ENCODE assay signal across 2 cellular contexts in genomic region chr20:36116813-36117441, GRCh38.
TF ChIP-seq lines count a peak whose summit lies in the region.

No MANE protein-coding gene starts in this region.

TF ChIP-seq in IMR-90, 13 proteins besides CTCF, POLR2A, EP300 and RAD21:
- TF ChIP-seq, protein P1, sequence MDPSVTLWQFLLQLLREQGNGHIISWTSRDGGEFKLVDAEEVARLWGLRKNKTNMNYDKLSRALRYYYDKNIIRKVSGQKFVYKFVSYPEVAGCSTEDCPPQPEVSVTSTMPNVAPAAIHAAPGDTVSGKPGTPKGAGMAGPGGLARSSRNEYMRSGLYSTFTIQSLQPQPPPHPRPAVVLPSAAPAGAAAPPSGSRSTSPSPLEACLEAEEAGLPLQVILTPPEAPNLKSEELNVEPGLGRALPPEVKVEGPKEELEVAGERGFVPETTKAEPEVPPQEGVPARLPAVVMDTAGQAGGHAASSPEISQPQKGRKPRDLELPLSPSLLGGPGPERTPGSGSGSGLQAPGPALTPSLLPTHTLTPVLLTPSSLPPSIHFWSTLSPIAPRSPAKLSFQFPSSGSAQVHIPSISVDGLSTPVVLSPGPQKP (IDR thresholded peaks at IDR 0.05; ENCODE audit: borderline replicate concordance, low read depth, low read length), result no peak
- 0 out of 2 replicates have a peak, but pooled peaks have one; percentile 11 for TF ChIP-seq MAZ (IDR thresholded peaks at IDR 0.05; ENCODE audit: borderline replicate concordance, low read depth, low read length)
- TF ChIP-seq MXI1 (IDR thresholded peaks at IDR 0.05; ENCODE audit: borderline replicate concordance, low read depth, low read length), result no peak
- TF ChIP-seq USF2 (IDR thresholded peaks at IDR 0.05; ENCODE audit: low read depth, low read length), result no peak
- no peak for TF ChIP-seq FOS (IDR thresholded peaks at IDR 0.05; ENCODE audit: low read depth, low read length)
- peak; percentile 90 for TF ChIP-seq RCOR1 (IDR thresholded peaks at IDR 0.05; ENCODE audit: insufficient replicate concordance, low read length)
- TF ChIP-seq NFE2L2 (IDR thresholded peaks at IDR 0.05; ENCODE audit: low read depth, low read length), result no peak
- no peak for TF ChIP-seq CEBPB (IDR thresholded peaks at IDR 0.05; ENCODE audit: low read depth, low read length)
- peak; percentile 73 for TF ChIP-seq MAFK (IDR thresholded peaks at IDR 0.05; ENCODE audit: low read depth, low read length)
- TF ChIP-seq CHD1 (IDR thresholded peaks at IDR 0.05; ENCODE audit: low read depth, low read length), result no peak

TF ChIP-seq in K562, 482 proteins besides CTCF, POLR2A, EP300 and RAD21:
- peak in 1 of 2 experiments; percentile 43; a peak in 1 of 4 replicates for TF ChIP-seq KDM1A (IDR thresholded peaks at IDR 0.05)
- peak; percentile 62 for TF ChIP-seq RBM25 (IDR thresholded peaks at IDR 0.05; ENCODE audit: low read depth, low read length, severe bottlenecking)
- TF ChIP-seq, protein P2, sequence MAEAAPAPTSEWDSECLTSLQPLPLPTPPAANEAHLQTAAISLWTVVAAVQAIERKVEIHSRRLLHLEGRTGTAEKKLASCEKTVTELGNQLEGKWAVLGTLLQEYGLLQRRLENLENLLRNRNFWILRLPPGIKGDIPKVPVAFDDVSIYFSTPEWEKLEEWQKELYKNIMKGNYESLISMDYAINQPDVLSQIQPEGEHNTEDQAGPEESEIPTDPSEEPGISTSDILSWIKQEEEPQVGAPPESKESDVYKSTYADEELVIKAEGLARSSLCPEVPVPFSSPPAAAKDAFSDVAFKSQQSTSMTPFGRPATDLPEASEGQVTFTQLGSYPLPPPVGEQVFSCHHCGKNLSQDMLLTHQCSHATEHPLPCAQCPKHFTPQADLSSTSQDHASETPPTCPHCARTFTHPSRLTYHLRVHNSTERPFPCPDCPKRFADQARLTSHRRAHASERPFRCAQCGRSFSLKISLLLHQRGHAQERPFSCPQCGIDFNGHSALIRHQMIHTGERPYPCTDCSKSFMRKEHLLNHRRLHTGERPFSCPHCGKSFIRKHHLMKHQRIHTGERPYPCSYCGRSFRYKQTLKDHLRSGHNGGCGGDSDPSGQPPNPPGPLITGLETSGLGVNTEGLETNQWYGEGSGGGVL (CRISPR knock-in tag; IDR thresholded peaks at IDR 0.05), result no peak
- TF ChIP-seq BCOR (IDR thresholded peaks at IDR 0.05), result peak; percentile 48; the same call in 1 of the 2 replicates
